Comparison of ENCODE assay signal across 17 cellular contexts in the genomic region with DNA sequence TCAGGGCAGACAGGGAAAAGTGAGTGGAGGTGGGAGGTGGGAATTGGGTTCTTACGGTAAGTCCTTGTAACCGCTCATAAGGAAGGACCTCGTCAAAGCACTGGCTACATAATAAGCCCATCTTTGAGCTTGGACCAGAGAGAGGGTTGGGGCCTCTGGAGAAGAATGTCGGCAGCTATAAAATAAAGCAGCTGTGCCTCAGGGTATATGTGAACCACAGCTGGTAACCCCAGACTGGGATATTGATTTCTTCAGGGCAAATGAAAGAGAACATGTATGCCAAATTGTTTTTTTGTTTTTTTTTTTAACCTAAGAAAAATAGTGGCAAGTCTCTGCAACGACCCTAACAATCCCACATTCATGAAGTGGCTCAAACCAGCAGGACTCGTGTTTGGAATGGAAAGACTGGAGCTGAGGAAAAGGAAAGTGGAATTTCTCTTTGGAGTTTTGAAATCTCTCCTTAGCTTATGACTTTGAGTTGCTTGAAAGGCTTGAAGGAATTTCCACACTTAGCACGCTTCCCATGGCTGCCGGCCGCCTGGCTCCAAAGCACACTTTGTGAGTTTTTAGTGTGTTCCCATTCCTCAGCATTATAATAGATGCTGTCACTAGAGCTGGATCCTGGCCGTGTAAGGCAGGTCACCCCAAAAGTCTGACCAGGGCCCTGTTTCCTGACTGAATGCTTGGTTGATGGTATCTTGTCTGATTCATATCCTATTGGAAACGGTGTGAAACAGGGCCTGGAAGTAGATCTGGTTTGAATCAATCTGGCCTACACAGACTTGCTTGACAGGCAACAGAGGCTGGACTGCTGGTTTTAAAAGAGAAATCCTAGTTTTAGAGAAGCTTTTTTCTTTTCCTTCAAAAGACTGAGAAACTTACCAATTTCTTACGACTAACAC.
DNase-seq lines count a peak whose midpoint lies in the region; ATAC-seq and TF ChIP-seq lines count a peak whose summit lies in the region.
"Had no signal": no experiment of that assay in that cellular context is flagged by ENCODE, and none has a peak within 500 bp of the region (broad histone marks: within the 10 kb centered on the region; RNA-seq: fewer than 3 reads in every experiment).

No MANE protein-coding gene starts in this region.

- peaks cover 29% of the 10 kb centered on the region for H3K4me1 ChIP-seq in smooth muscle cell (ENCODE audit: low read depth)
- no peaks in the 10 kb centered on the region for H3K4me1 ChIP-seq in esophagus muscularis mucosa
- H3K4me1 ChIP-seq: colonic mucosa had no signal

- H3K79me2 ChIP-seq in smooth muscle cell (ENCODE audit: low read depth), result no peaks in the 10 kb centered on the region

- intact Hi-C loops in esophagus muscularis mucosa (cut with DNase I), result no loop called here

- no peak for ATAC-seq in GM18498 (IDR thresholded peaks at IDR 0.05; ENCODE audit: unreplicated experiment)
- ATAC-seq: activated T-cell treated with anti-CD3 and anti-CD28 coated beads, Interleukin-2, amount 50 U/mL, for 4 hours; stimulated activated naive B cell treated with anti-CD40 and anti-IgM and Interleukin-4, amounts not matched to agents 10 μg/mL and 1 μg/mL and 100 μg/mL, for 72 hours had no signal

- no peaks in the 10 kb centered on the region for H4K20me1 ChIP-seq in smooth muscle cell (ENCODE audit: low read depth)

- TF ChIP-seq EP300 in esophagus muscularis mucosa (IDR thresholded peaks at IDR 0.05), result no peak

- H3K36me3 ChIP-seq in smooth muscle cell (ENCODE audit: low read depth) (no peaks in the 10 kb centered on the region), esophagus muscularis mucosa (no peaks in the 10 kb centered on the region)
- H3K36me3 ChIP-seq: colonic mucosa, ovary, thoracic aorta had no signal

- H3K9ac ChIP-seq in smooth muscle cell (ENCODE audit: low read depth), result peak overlapping the region; percentile 17

- no peak overlapping the region for H3K4me3 ChIP-seq in smooth muscle cell
- H3K4me3 ChIP-seq in esophagus muscularis mucosa, result no peak overlapping the region
- H3K4me3 ChIP-seq: colonic mucosa, ovary, thoracic aorta had no signal

- H3K9me3 ChIP-seq in smooth muscle cell (replicated peaks; ENCODE audit: low read depth) (no peaks in the 10 kb centered on the region), esophagus muscularis mucosa (no peaks in the 10 kb centered on the region)
- H3K9me3 ChIP-seq: colonic mucosa, ovary, thoracic aorta had no signal

- DNase-seq in HFFc6 (peak; percentile 68), amniotic epithelial cell (ENCODE audit: low read depth) (peak; percentile 86), iris pigment epithelial cell (ENCODE audit: low read depth) (peak; percentile 26), smooth muscle cell (lab: John Stamatoyannopoulos, UW; ENCODE audit: unreplicated experiment) (no peak), T-helper 1 cell (no peak), esophagus muscularis mucosa (ENCODE audit: extremely low spot score) (no peak)
- DNase-seq: activated naive CD4-positive, alpha-beta T cell treated with anti-CD3 and anti-CD28 coated beads for 36 hours; activated T-cell treated with anti-CD3 and anti-CD28 coated beads, Interleukin-2, amount 50 U/mL, for 4 hours; colonic mucosa; NCI-H1105 treated with DMSO at 0.1 percent for 48 hours; NCI-H2107; NCI-H510A; ovary; stimulated activated naive B cell treated with anti-CD40 and anti-IgM and Interleukin-4, amounts not matched to agents 10 μg/mL and 1 μg/mL and 100 μg/mL, for 72 hours had no signal

- peaks cover 12% of the 10 kb centered on the region; the same call in 1 of the 2 replicates for H3K36me3 Mint-ChIP-seq in HFFc6 (ENCODE audit: low read depth)
- H3K36me3 Mint-ChIP-seq: stimulated activated naive B cell treated with anti-CD40 and anti-IgM and Interleukin-4, amounts not matched to agents 10 μg/mL and 1 μg/mL and 100 μg/mL, for 72 hours had no signal

- H3F3A ChIP-seq in smooth muscle cell (ENCODE audit: low read depth), result peaks cover 20% of the 10 kb centered on the region

- TF ChIP-seq CTCF in HFFc6 (IDR thresholded peaks at IDR 0.05) (no peak), smooth muscle cell (IDR thresholded peaks at IDR 0.05; ENCODE audit: borderline replicate concordance, insufficient read depth, poor library complexity, severe bottlenecking) (no peak), esophagus muscularis mucosa (IDR thresholded peaks at IDR 0.05) (no peak)

- peak overlapping the region; percentile 95 for H3K27ac Mint-ChIP-seq in HFFc6
- H3K27ac Mint-ChIP-seq: activated naive CD4-positive, alpha-beta T cell treated with anti-CD3 and anti-CD28 coated beads for 36 hours; stimulated activated naive B cell treated with anti-CD40 and anti-IgM and Interleukin-4, amounts not matched to agents 10 μg/mL and 1 μg/mL and 100 μg/mL, for 72 hours; T-helper 2 cell treated with Interferon-gamma antibody and Interleukin-4, amounts not matched to agents 5 μg/mL and 100 μg/mL, for 36 hours had no signal

- peak overlapping the region; percentile 58; the same call in 1 of the 2 replicates for H3K4me3 Mint-ChIP-seq in HFFc6
- H3K4me3 Mint-ChIP-seq: activated naive CD4-positive, alpha-beta T cell treated with anti-CD3 and anti-CD28 coated beads for 36 hours; activated T-cell treated with anti-CD3 and anti-CD28 coated beads, Interleukin-2, amount 50 U/mL, for 4 hours; stimulated activated naive B cell treated with anti-CD40 and anti-IgM and Interleukin-4, amounts not matched to agents 10 μg/mL and 1 μg/mL and 100 μg/mL, for 72 hours; T-helper 2 cell treated with Interferon-gamma antibody and Interleukin-4, amounts not matched to agents 5 μg/mL and 100 μg/mL, for 36 hours had no signal

- H3K9me3 Mint-ChIP-seq in HFFc6, result no peaks in the 10 kb centered on the region
- H3K9me3 Mint-ChIP-seq: activated T-cell treated with anti-CD3 and anti-CD28 coated beads, Interleukin-2, amount 50 U/mL, for 4 hours; T-helper 2 cell treated with Interferon-gamma antibody and Interleukin-4, amounts not matched to agents 5 μg/mL and 100 μg/mL, for 36 hours had no signal

- H2AFZ ChIP-seq in smooth muscle cell (ENCODE audit: low read depth), result peak overlapping the region; percentile 13

- peaks cover 84% of the 10 kb centered on the region for H3K4me1 Mint-ChIP-seq in HFFc6 (ENCODE audit: low read depth)
- H3K4me1 Mint-ChIP-seq: stimulated activated naive B cell treated with anti-CD40 and anti-IgM and Interleukin-4, amounts not matched to agents 10 μg/mL and 1 μg/mL and 100 μg/mL, for 72 hours had no signal

- peak overlapping the region; percentile 30 for H3K4me2 ChIP-seq in smooth muscle cell

- H3K27me3 ChIP-seq in smooth muscle cell (ENCODE audit: low read depth) (no peaks in the 10 kb centered on the region), esophagus muscularis mucosa (no peaks in the 10 kb centered on the region)
- H3K27me3 ChIP-seq: colonic mucosa, ovary had no signal

- H3K27me3 Mint-ChIP-seq in HFFc6 (ENCODE audit: insufficient read depth), result no peaks in the 10 kb centered on the region; the same call in 1 of the 2 replicates
- H3K27me3 Mint-ChIP-seq: stimulated activated naive B cell treated with anti-CD40 and anti-IgM and Interleukin-4, amounts not matched to agents 10 μg/mL and 1 μg/mL and 100 μg/mL, for 72 hours had no signal

- TF ChIP-seq POLR2A in esophagus muscularis mucosa (IDR thresholded peaks at IDR 0.05; ENCODE audit: low read depth), result no peak

- peak overlapping the region; percentile 88 for H3K27ac ChIP-seq in smooth muscle cell (ENCODE audit: low read depth)
- H3K27ac ChIP-seq in esophagus muscularis mucosa (replicated peaks in 1 of 4), result no peak overlapping the region
- H3K27ac ChIP-seq: colonic mucosa, ovary, thoracic aorta had no signal

- WGBS in smooth muscle cell (ENCODE audit: low lambda C conversion rate), result 10% methylated on average over 12 of the region's 12 CpGs
- 87% methylated on average over 12 of the region's 12 CpGs for WGBS in esophagus muscularis mucosa

Comparison
In these comparisons a context has a peak if more than half of its experiments do, and no peak if none do; other contexts are left out.
1. DNase-seq: peak in HFFc6 (single experiment), amniotic epithelial cell (single experiment) and iris pigment epithelial cell (single experiment); none in smooth muscle cell (single experiment), T-helper 1 cell (0 of 5) and esophagus muscularis mucosa (single experiment).